Comparison of ENCODE assay signal across 21 cellular contexts in the genomic region with DNA sequence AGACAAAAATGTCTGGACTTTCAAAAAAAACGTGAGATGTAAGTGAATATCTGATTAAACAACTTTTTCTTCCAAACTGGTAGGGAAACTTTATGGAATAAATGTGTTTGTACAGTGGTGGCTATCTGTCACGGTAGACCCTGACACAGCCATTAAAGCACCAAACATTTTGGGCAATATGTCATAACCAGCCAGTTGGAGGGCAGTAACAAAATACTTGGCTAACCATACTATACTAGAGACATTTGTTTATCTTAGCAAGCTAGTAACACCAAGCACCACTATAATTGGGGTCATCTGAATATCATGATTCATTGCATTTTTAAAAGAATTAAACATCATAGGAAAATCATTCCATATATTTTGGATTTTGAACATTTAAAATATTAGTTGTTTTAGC. TPM values are rescaled to one million over a fixed set of nuclear protein-coding genes. Genes with fewer than 3 reads are reported as not detected.
"Had no signal": no experiment of that assay in that cellular context is flagged by ENCODE, and none has a peak within 500 bp of the region (broad histone marks: within the 10 kb centered on the region; RNA-seq: fewer than 3 reads in every experiment).

No MANE protein-coding gene starts in this region.

- H3K4me3 ChIP-seq: body of pancreas, coronary artery, heart left ventricle, suprapubic skin, upper lobe of left lung had no signal

- H3K36me3 ChIP-seq: heart left ventricle, suprapubic skin, upper lobe of left lung had no signal

- DNase-seq: activated CD4-positive, alpha-beta T cell treated with anti-CD3 and anti-CD28 coated beads, Interleukin-2, amount 10 ng/mL, durations not matched to agents 24 days and 14 days; activated CD8-positive, alpha-beta memory T cell treated with anti-CD3 and anti-CD28 coated beads, Interleukin-2, amount 50 U/mL, for 4 hours; activated CD8-positive, alpha-beta T cell treated with anti-CD3 and anti-CD28 coated beads, Interleukin-2, amount 10 ng/mL, durations not matched to agents 7 days and 5 days; activated effector memory CD4-positive, alpha-beta T cell treated with anti-CD3 and anti-CD28 coated beads, Interleukin-2, amount 50 U/mL, for 16 hours; activated T-cell treated with anti-CD3 and anti-CD28 coated beads, Interleukin-2, amount 50 U/mL, for 48 hours; body of pancreas; central memory CD4-positive, alpha-beta T cell; foreskin melanocyte; heart left ventricle; immature natural killer cell; mesendoderm; nephron progenitor cell; occipital lobe; right cardiac atrium; stimulated activated naive CD8-positive, alpha-beta T cell treated with anti-CD3 and anti-CD28 coated beads, Interleukin-15, Interleukin-2, amounts not matched to agents 100 U/mL and 50 U/mL, for 24 hours; upper lobe of left lung had no signal

- H3K9me3 ChIP-seq: body of pancreas, heart left ventricle, suprapubic skin, upper lobe of left lung had no signal

- H3K27me3 ChIP-seq: body of pancreas, heart left ventricle, suprapubic skin, upper lobe of left lung had no signal

- H3K4me1 ChIP-seq: body of pancreas, suprapubic skin, upper lobe of left lung had no signal

- ATAC-seq: activated CD8-positive, alpha-beta T cell treated with anti-CD3 and anti-CD28 coated beads, Interleukin-2, amount 10 ng/mL, durations not matched to agents 7 days and 5 days; body of pancreas; esophagus mucosa; heart left ventricle; right cardiac atrium; stimulated activated naive CD8-positive, alpha-beta T cell treated with anti-CD3 and anti-CD28 coated beads, Interleukin-15, Interleukin-2, amounts not matched to agents 100 U/mL and 50 U/mL, for 24 hours had no signal

- H3K27ac ChIP-seq: body of pancreas, coronary artery, heart left ventricle, suprapubic skin, upper lobe of left lung had no signal

RNA-seq across cellular contexts. Expression of gene MYF6, which starts 6.0 kb away (rescaled TPM):
- total RNA-seq: activated CD4-positive, alpha-beta T cell treated with anti-CD3 and anti-CD28 coated beads, Interleukin-2, amount 10 ng/mL, durations not matched to agents 24 days and 14 days; activated CD8-positive, alpha-beta T cell treated with anti-CD3 and anti-CD28 coated beads, Interleukin-2, amount 10 ng/mL, durations not matched to agents 7 days and 5 days; body of pancreas; esophagus mucosa; liver; progenitor cell of endocrine pancreas; right cardiac atrium; suprapubic skin; upper lobe of left lung had no signal
- polyA plus RNA-seq: heart left ventricle, immature natural killer cell had no signal

RNA-seq across cellular contexts. Expression of gene MYF5, which starts 15.3 kb away (rescaled TPM):
- total RNA-seq: activated CD4-positive, alpha-beta T cell treated with anti-CD3 and anti-CD28 coated beads, Interleukin-2, amount 10 ng/mL, durations not matched to agents 24 days and 14 days; activated CD8-positive, alpha-beta T cell treated with anti-CD3 and anti-CD28 coated beads, Interleukin-2, amount 10 ng/mL, durations not matched to agents 7 days and 5 days; body of pancreas; esophagus mucosa; heart left ventricle; liver; occipital lobe; progenitor cell of endocrine pancreas; right cardiac atrium; suprapubic skin; upper lobe of left lung had no signal
- polyA plus RNA-seq: heart left ventricle, immature natural killer cell, liver, right cardiac atrium had no signal
